In the genomic region with DNA sequence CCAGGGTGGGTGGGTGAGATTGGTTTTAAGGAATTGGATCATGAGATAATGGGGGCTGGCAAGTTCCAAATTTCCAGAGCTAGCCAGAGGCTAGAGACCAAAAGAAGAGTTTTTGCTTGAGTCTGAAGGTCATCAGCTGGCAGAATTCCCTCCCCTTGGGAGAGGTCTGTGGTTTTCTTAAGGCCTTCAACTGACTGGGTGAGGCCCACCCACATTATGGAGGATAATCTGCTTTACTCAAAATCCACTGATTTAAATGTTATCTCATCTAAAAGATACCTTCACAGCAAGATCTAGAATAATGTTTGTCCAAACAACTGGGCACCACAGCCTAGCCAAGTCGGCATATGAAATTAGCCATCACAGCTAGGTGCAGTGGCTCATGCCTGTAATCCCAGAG, we compare ENCODE assay signal across 33 cellular contexts.
"Had no signal": no experiment of that assay in that cellular context is flagged by ENCODE, and none has a peak within 500 bp of the region (broad histone marks: within the 10 kb centered on the region; RNA-seq: fewer than 3 reads in every experiment).

No MANE protein-coding gene starts in this region.

- H3K9me3 ChIP-seq: MG63 had no signal

- H3K36me3 ChIP-seq: MG63 had no signal

- H3K27me3 ChIP-seq: MG63 had no signal

- H3K4me3 ChIP-seq: MG63 had no signal

- DNase-seq: Karpas-422, Kasumi-1, MG63, MM.1S, MV-4-11, NCI-H1048, NCI-H1092, NCI-H1092 treated with DMSO at 0.1 percent for 48 hours, NCI-H1105, NCI-H1105 treated with DMSO at 0.1 percent for 48 hours, NCI-H1417, NCI-H1417 treated with DMSO at 0.1 percent for 48 hours, NCI-H1436, NCI-H1436 treated with DMSO at 0.1 percent for 48 hours, NCI-H146, NCI-H1694 treated with DMSO at 0.1 percent for 48 hours, NCI-H187, NCI-H187 treated with DMSO at 0.1 percent for 48 hours, NCI-H1930, NCI-H2029, NCI-H2029 treated with DMSO at 0.1 percent for 48 hours, NCI-H2081, NCI-H2081 treated with DMSO at 0.1 percent for 48 hours, NCI-H2107, NCI-H2171, NCI-H2171 treated with DMSO at 0.1 percent for 48 hours, NCI-H2227 treated with DMSO at 0.1 percent for 48 hours, NCI-H226, NCI-H345, NCI-H446, NCI-H446 treated with DMSO at 0.1 percent for 48 hours, NCI-H510A, NCI-H510A treated with DMSO at 0.1 percent for 48 hours had no signal
